Comparison of ENCODE assay signal across 27 cellular contexts in the genomic region with DNA sequence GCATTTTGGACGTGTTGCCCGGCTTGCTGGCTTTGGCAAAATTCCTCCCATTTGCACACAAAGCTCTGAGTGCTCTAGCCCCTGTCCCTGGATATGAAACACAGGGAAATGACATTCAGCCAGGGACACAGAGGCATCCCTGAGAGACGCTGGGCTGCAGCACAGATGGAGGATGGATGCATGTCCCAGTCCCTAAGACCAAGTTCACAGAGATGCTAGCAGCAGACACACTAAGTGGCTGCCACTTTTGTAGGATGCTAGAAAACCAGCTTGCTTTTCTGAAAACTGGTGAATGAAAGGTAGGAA. TPM values are rescaled to one million over a fixed set of nuclear protein-coding genes. Genes with fewer than 3 reads are reported as not detected.
DNase-seq lines count a peak whose midpoint lies in the region; ATAC-seq and TF ChIP-seq lines count a peak whose summit lies in the region.
"Had no signal": no experiment of that assay in that cellular context is flagged by ENCODE, and none has a peak within 500 bp of the region (broad histone marks: within the 10 kb centered on the region; RNA-seq: fewer than 3 reads in every experiment).

No MANE protein-coding gene starts in this region.

- CTCF ChIA-PET in CD8-positive, alpha-beta T cell (lab: Charles Lee), result interaction anchor here (0.8 kb wide), 1 partner anchor 10 kb away, joined by 3 read pairs; no protein-coding TSS in a partner anchor

- H3K27me3 Mint-ChIP-seq in activated naive CD4-positive, alpha-beta T cell treated with anti-CD3 and anti-CD28 coated beads, Interleukin-2, amount 50 U/mL, for 24 hours, result no peaks in the 10 kb centered on the region
- H3K27me3 Mint-ChIP-seq in CD8-positive, alpha-beta T cell (ENCODE audit: low read depth), result peaks cover 2% of the 10 kb centered on the region
- H3K27me3 Mint-ChIP-seq in activated T-helper 17 cell treated with anti-CD3 and anti-CD28 coated beads, Interleukin-2, amount 50 U/mL, for 72 hours, result no peaks in the 10 kb centered on the region

- POLR2A ChIA-PET in CD8-positive, alpha-beta T cell (lab: Charles Lee), result no interaction called here

- H3K4me1 Mint-ChIP-seq in activated naive CD4-positive, alpha-beta T cell treated with anti-CD3 and anti-CD28 coated beads, Interleukin-2, amount 50 U/mL, for 24 hours, result peaks cover 22% of the 10 kb centered on the region
- H3K4me1 Mint-ChIP-seq in CD8-positive, alpha-beta T cell (ENCODE audit: low read depth), result peaks cover 19% of the 10 kb centered on the region
- no peaks in the 10 kb centered on the region for H3K4me1 Mint-ChIP-seq in activated T-helper 17 cell treated with anti-CD3 and anti-CD28 coated beads, Interleukin-2, amount 50 U/mL, for 72 hours
- H3K4me1 Mint-ChIP-seq: B cell had no signal

- no peak for TF ChIP-seq CTCF in CD8-positive, alpha-beta T cell (IDR thresholded peaks at IDR 0.05)

- no peaks in the 10 kb centered on the region for H3K27me3 ChIP-seq in CD8-positive, alpha-beta T cell (ENCODE audit: insufficient read depth, low read length)

- peaks cover 25% of the 10 kb centered on the region for H3K4me1 ChIP-seq in CD8-positive, alpha-beta T cell (ENCODE audit: insufficient read depth, low read length)

- H3K9me3 ChIP-seq in CD8-positive, alpha-beta T cell (ENCODE audit: low read length), result no peaks in the 10 kb centered on the region

- no peak overlapping the region for H3K27ac Mint-ChIP-seq in activated naive CD4-positive, alpha-beta T cell treated with anti-CD3 and anti-CD28 coated beads, Interleukin-2, amount 50 U/mL, for 24 hours
- H3K27ac Mint-ChIP-seq in CD8-positive, alpha-beta T cell, result peak overlapping the region; percentile 52
- H3K27ac Mint-ChIP-seq in activated T-helper 17 cell treated with anti-CD3 and anti-CD28 coated beads, Interleukin-2, amount 50 U/mL, for 72 hours, result no peak overlapping the region
- H3K27ac Mint-ChIP-seq: B cell had no signal

- H3K4me3 Mint-ChIP-seq in activated naive CD4-positive, alpha-beta T cell treated with anti-CD3 and anti-CD28 coated beads, Interleukin-2, amount 50 U/mL, for 24 hours, result peak overlapping the region; percentile 15
- no peak overlapping the region for H3K4me3 Mint-ChIP-seq in CD8-positive, alpha-beta T cell
- peak overlapping the region; percentile 19 for H3K4me3 Mint-ChIP-seq in activated T-helper 17 cell treated with anti-CD3 and anti-CD28 coated beads, Interleukin-2, amount 50 U/mL, for 72 hours
- H3K4me3 Mint-ChIP-seq: B cell had no signal

- intact Hi-C loops in CD8-positive, alpha-beta T cell (cut with DNase I, micrococcal nuclease), result no loop called here
- intact Hi-C loops in posterior vena cava (cut with DNase I), result no loop called here

- no peaks in the 10 kb centered on the region for H3K36me3 ChIP-seq in CD8-positive, alpha-beta T cell (ENCODE audit: insufficient read depth, low read length)

- no peak for DNase-seq in activated naive CD4-positive, alpha-beta T cell treated with anti-CD3 and anti-CD28 coated beads, Interleukin-2, amount 50 U/mL, for 16 hours
- DNase-seq in CD8-positive, alpha-beta T cell, result no peak
- DNase-seq in posterior vena cava (ENCODE audit: low spot score), result peak; percentile 9
- DNase-seq in foreskin melanocyte, result no peak
- DNase-seq in substantia nigra (lab: John Stamatoyannopoulos, UW), result no peak
- DNase-seq: Calu3; DMS153; GOT3; HCEC 1CT; KBM-7; NCI-H1105; NCI-H146; NCI-H2029; NCI-H345; NCI-H524; NCI-H774; NK-92 treated with Interleukin-12 subunit alpha and Interleukin-12 subunit beta, amount 100 ng/mL, for 24 hours had no signal

- H3K9me3 Mint-ChIP-seq in activated naive CD4-positive, alpha-beta T cell treated with anti-CD3 and anti-CD28 coated beads, Interleukin-2, amount 50 U/mL, for 24 hours, result no peaks in the 10 kb centered on the region
- H3K9me3 Mint-ChIP-seq in CD8-positive, alpha-beta T cell, result no peaks in the 10 kb centered on the region
- H3K9me3 Mint-ChIP-seq in activated T-helper 17 cell treated with anti-CD3 and anti-CD28 coated beads, Interleukin-2, amount 50 U/mL, for 72 hours, result no peaks in the 10 kb centered on the region
- H3K9me3 Mint-ChIP-seq: CD8-positive, alpha-beta memory T cell had no signal

- no peak for ATAC-seq in CD8-positive, alpha-beta T cell
- ATAC-seq in activated T-helper 17 cell treated with anti-CD3 and anti-CD28 coated beads, Interleukin-2, amount 50 U/mL, for 72 hours (replicated peaks), result no peak
- ATAC-seq in GM19023 (IDR thresholded peaks at IDR 0.05; ENCODE audit: unreplicated experiment), result no peak
- ATAC-seq: HepG2, Panc1 had no signal

- H3K36me3 Mint-ChIP-seq in activated naive CD4-positive, alpha-beta T cell treated with anti-CD3 and anti-CD28 coated beads, Interleukin-2, amount 50 U/mL, for 24 hours, result no peaks in the 10 kb centered on the region
- H3K36me3 Mint-ChIP-seq in CD8-positive, alpha-beta T cell, result no peaks in the 10 kb centered on the region
- H3K36me3 Mint-ChIP-seq in activated T-helper 17 cell treated with anti-CD3 and anti-CD28 coated beads, Interleukin-2, amount 50 U/mL, for 72 hours (ENCODE audit: low read depth), result no peaks in the 10 kb centered on the region
- H3K36me3 Mint-ChIP-seq: CD8-positive, alpha-beta memory T cell had no signal

- no peak overlapping the region for H3K4me3 ChIP-seq in CD8-positive, alpha-beta T cell (ENCODE audit: low read depth, low read length)

- peak overlapping the region; percentile 25 for H3K27ac ChIP-seq in CD8-positive, alpha-beta T cell (ENCODE audit: low read depth, low read length)
- H3K27ac ChIP-seq in substantia nigra (ENCODE audit: low read depth, low read length, poor library complexity, severe bottlenecking), result no peak overlapping the region
- H3K27ac ChIP-seq: HL-60 had no signal

RNA-seq across cellular contexts. Expression of gene ACTRT2, which starts 12.5 kb away (rescaled TPM):
- total RNA-seq in CD8-positive, alpha-beta T cell, result not detected
- not detected for total RNA-seq in activated T-helper 17 cell treated with anti-CD3 and anti-CD28 coated beads, Interleukin-2, amount 50 U/mL, for 72 hours
- not detected for total RNA-seq in posterior vena cava
- total RNA-seq: B cell; Calu3; CD8-positive, alpha-beta memory T cell; Daoy; HepG2; HT-29 had no signal

RNA-seq across cellular contexts. Expression of gene PRDM16, which starts 35.3 kb away (rescaled TPM):
- total RNA-seq in CD8-positive, alpha-beta T cell, result not detected
- total RNA-seq in activated T-helper 17 cell treated with anti-CD3 and anti-CD28 coated beads, Interleukin-2, amount 50 U/mL, for 72 hours, result not detected
- total RNA-seq in posterior vena cava, result 10 to 100 TPM; 15.8 to 21.1 TPM
- total RNA-seq: CD8-positive, alpha-beta memory T cell; HT-29 had no signal

Comparison
In these comparisons a context has a peak if more than half of its experiments do, and no peak if none do; other contexts are left out.
1. RNA of gene PRDM16, which starts 35.3 kb away (total RNA-seq): 15.8 to 21.1 TPM in posterior vena cava; not detected in CD8-positive, alpha-beta T cell and not detected in activated T-helper 17 cell treated with anti-CD3 and anti-CD28 coated beads, Interleukin-2, amount 50 U/mL, for 72 hours; every median in the first group is over 10 times any median in the second.